Comparison of ENCODE assay signal across 8 cellular contexts in genomic region chr9:27276182-27277030, GRCh38. TPM values are rescaled to one million over a fixed set of nuclear protein-coding genes. Genes with fewer than 3 reads are reported as not detected.
DNase-seq lines count a peak whose midpoint lies in the region; ATAC-seq, FAIRE-seq and TF ChIP-seq lines count a peak whose summit lies in the region.

No MANE protein-coding gene starts in this region.

- intact Hi-C loops in left lung (cut with DNase I): loop anchor here in 1 of 2 donors (5.0 kb wide), 1 partner anchor 239 kb away; no protein-coding TSS in a partner anchor

- ATAC-seq in HG03442 (IDR thresholded peaks at IDR 0.05; ENCODE audit: unreplicated experiment): peak; percentile 39
- peak; percentile 90 for ATAC-seq in left lung

- TF ChIP-seq CTCF in 22Rv1 (IDR thresholded peaks at IDR 0.05) (peak; percentile 85), GM06990 (IDR thresholded peaks at IDR 0.05; ENCODE audit: insufficient read depth, low read length, poor library complexity, severe bottlenecking) (peak; percentile 66), bronchial epithelial cell (IDR thresholded peaks at IDR 0.05; ENCODE audit: insufficient read depth, low read length, severe bottlenecking) (peak; percentile 45), left lung (IDR thresholded peaks at IDR 0.05) (peak; percentile 61 to 78), type B pancreatic cell (conservative IDR thresholded peaks at IDR 0.05) (peak; percentile 88)

- no peaks in the 10 kb centered on the region for H3K27me3 ChIP-seq in GM06990 (replicated peaks; ENCODE audit: control insufficient read depth, insufficient read depth, low read length)
- no peaks in the 10 kb centered on the region for H3K27me3 ChIP-seq in bronchial epithelial cell (ENCODE audit: control insufficient read depth, insufficient read depth, low read length)
- no peaks in the 10 kb centered on the region for H3K27me3 ChIP-seq in left lung

- no peaks in the 10 kb centered on the region for H3K36me3 ChIP-seq in GM06990 (ENCODE audit: control insufficient read depth, insufficient read depth, low read length)
- no peaks in the 10 kb centered on the region for H3K36me3 ChIP-seq in bronchial epithelial cell (ENCODE audit: control insufficient read depth, insufficient read depth, low read length)
- no peaks in the 10 kb centered on the region for H3K36me3 ChIP-seq in left lung

- peak overlapping the region; percentile 11 for H3K4me3 Mint-ChIP-seq in type B pancreatic cell

- H3K9me3 Mint-ChIP-seq in type B pancreatic cell: no peaks in the 10 kb centered on the region

- H3K27ac Mint-ChIP-seq in type B pancreatic cell: no peak overlapping the region

- H3K9me3 ChIP-seq in left lung: no peaks in the 10 kb centered on the region

- H3K4me3 ChIP-seq in GM06990 (replicated peaks; ENCODE audit: low read depth, low read length) (no peak overlapping the region), bronchial epithelial cell (ENCODE audit: low read depth, low read length) (no peak overlapping the region), left lung (no peak overlapping the region)

- DNase-seq in GM06990 (ENCODE audit: extremely low read depth, insufficient read length) (no peak), NCI-H748 treated with DMSO at 0.1 percent for 48 hours (lab: John Stamatoyannopoulos, UW) (peak; percentile 62), bronchial epithelial cell (ENCODE audit: low read depth) (peak; percentile 59), left lung (no peak), type B pancreatic cell (ENCODE audit: extremely low spot score, unreplicated experiment) (no peak)
- DNase-seq in stimulated activated CD4-positive, alpha-beta T cell treated with anti-CD3 and anti-CD28 coated beads, Interleukin-4, amount 100 ng/mL, for 24 hours: no peak

- H3K27ac ChIP-seq in 22Rv1: no peak overlapping the region
- H3K27ac ChIP-seq in left lung: no peak overlapping the region

- no peaks in the 10 kb centered on the region for H3K4me1 Mint-ChIP-seq in type B pancreatic cell (ENCODE audit: unreplicated experiment)

- H3K27me3 Mint-ChIP-seq in type B pancreatic cell: no peaks in the 10 kb centered on the region

- no peaks in the 10 kb centered on the region for H3K36me3 Mint-ChIP-seq in type B pancreatic cell

- peaks cover 0 to 6% of the 10 kb centered on the region in 2 donors for H3K4me1 ChIP-seq in left lung

- no peak for FAIRE-seq in bronchial epithelial cell (lab: Jason Lieb, UNC)

RNA-seq across cellular contexts. Expression of gene EQTN, which starts 20.5 kb away (rescaled TPM):
- not detected in 2 replicates for total RNA-seq in bronchial epithelial cell
- under 1 TPM; 0.29 to 0.37 TPM for total RNA-seq in left lung
- total RNA-seq in type B pancreatic cell (ENCODE audit: low replicate concordance): 1.1 TPM in 1 of 2 replicates, not detected in the other

Comparison
In these comparisons a context has a peak if more than half of its experiments do, and no peak if none do; other contexts are left out.
1. DNase-seq: peak in NCI-H748 treated with DMSO at 0.1 percent for 48 hours (single experiment) and bronchial epithelial cell (single experiment); none in GM06990 (single experiment), left lung (0 of 2), type B pancreatic cell (single experiment) and stimulated activated CD4-positive, alpha-beta T cell treated with anti-CD3 and anti-CD28 coated beads, Interleukin-4, amount 100 ng/mL, for 24 hours (single experiment).
2. Peak in every context shown above with its lines, with median percentiles within 50 percentile points of each other: CTCF ChIP-seq.